1 cellular context compared by ENCODE assay signal in the genomic region with DNA sequence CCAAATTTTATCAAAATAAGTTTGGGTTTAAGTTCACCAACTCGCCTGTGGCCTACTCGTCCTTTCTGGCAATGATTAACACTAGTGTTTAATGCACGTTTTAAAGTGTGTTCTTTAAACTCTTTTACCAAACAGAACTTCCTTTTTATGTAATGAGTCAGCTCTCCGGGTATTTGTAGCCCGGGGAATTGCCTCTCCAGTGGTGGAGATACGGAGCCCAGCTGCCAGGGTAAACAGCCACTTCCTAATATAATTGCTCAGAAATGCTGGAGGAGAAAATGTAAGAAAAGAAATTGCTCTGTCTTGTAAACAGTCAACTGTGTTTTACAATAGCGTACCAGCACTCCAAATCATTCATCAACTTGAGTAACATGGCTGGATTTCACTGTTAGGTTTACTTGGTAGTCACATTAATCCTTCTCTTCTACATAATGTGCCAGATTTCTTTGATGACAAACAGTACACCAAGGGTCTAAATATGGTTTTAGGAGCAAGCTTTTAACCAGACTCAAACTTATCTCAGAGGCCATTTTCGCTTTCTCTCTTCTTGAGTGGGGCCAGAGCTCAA.
TF ChIP-seq lines count a peak whose summit lies in the region.

No MANE protein-coding gene starts in this region.

TF ChIP-seq in K562, 482 proteins besides CTCF, POLR2A, EP300 and RAD21 (continued from another document and continues in another):
- TF ChIP-seq, protein P1, sequence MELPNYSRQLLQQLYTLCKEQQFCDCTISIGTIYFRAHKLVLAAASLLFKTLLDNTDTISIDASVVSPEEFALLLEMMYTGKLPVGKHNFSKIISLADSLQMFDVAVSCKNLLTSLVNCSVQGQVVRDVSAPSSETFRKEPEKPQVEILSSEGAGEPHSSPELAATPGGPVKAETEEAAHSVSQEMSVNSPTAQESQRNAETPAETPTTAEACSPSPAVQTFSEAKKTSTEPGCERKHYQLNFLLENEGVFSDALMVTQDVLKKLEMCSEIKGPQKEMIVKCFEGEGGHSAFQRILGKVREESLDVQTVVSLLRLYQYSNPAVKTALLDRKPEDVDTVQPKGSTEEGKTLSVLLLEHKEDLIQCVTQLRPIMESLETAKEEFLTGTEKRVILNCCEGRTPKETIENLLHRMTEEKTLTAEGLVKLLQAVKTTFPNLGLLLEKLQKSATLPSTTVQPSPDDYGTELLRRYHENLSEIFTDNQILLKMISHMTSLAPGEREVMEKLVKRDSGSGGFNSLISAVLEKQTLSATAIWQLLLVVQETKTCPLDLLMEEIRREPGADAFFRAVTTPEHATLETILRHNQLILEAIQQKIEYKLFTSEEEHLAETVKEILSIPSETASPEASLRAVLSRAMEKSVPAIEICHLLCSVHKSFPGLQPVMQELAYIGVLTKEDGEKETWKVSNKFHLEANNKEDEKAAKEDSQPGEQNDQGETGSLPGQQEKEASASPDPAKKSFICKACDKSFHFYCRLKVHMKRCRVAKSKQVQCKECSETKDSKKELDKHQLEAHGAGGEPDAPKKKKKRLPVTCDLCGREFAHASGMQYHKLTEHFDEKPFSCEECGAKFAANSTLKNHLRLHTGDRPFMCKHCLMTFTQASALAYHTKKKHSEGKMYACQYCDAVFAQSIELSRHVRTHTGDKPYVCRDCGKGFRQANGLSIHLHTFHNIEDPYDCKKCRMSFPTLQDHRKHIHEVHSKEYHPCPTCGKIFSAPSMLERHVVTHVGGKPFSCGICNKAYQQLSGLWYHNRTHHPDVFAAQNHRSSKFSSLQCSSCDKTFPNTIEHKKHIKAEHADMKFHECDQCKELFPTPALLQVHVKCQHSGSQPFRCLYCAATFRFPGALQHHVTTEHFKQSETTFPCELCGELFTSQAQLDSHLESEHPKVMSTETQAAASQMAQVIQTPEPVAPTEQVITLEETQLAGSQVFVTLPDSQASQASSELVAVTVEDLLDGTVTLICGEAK (IDR thresholded peaks at IDR 0.05): no peak
- TF ChIP-seq, protein P1 (CRISPR knock-in tag; IDR thresholded peaks at IDR 0.05): no peak
- TF ChIP-seq MED1 (CRISPR knock-in tag; IDR thresholded peaks at IDR 0.05; ENCODE audit: borderline replicate concordance) (no peak), ZNF140 (CRISPR knock-in tag; IDR thresholded peaks at IDR 0.05) (no peak), ZBTB5 (IDR thresholded peaks at IDR 0.05) (no peak), BCLAF1 (IDR thresholded peaks at IDR 0.05; ENCODE audit: borderline replicate concordance in 1 of 2, control insufficient read depth in 1 of 2, low read depth in 2 of 2, low read length in 1 of 2) (no peak), TAF15 (IDR thresholded peaks at IDR 0.05; ENCODE audit: low read depth, low read length) (no peak), ZC3H8 (IDR thresholded peaks at IDR 0.05) (no peak), NFRKB (IDR thresholded peaks at IDR 0.05; ENCODE audit: low read depth) (peak; percentile 40; the same call in 1 of the 2 replicates), ZFP1 (CRISPR knock-in tag; IDR thresholded peaks at IDR 0.05) (no peak), SETDB1 (IDR thresholded peaks at IDR 0.05; ENCODE audit: low read length) (no peak), KDM2B (CRISPR knock-in tag; IDR thresholded peaks at IDR 0.05) (no peak), RUNX1 (IDR thresholded peaks at IDR 0.05; ENCODE audit: low read depth) (no peak), HDGF (IDR thresholded peaks at IDR 0.05) (no peak), ZBTB33 (CRISPR knock-in tag; IDR thresholded peaks at IDR 0.05) (no peak), ARID4B (CRISPR knock-in tag; IDR thresholded peaks at IDR 0.05) (no peak), KAT8 (IDR thresholded peaks at IDR 0.05; ENCODE audit: low read depth) (no peak), SMARCC2 (IDR thresholded peaks at IDR 0.05; ENCODE audit: low read depth) (peak; percentile 44; the same call in 1 of the 2 replicates), ZNF175 (CRISPR knock-in tag; IDR thresholded peaks at IDR 0.05; ENCODE audit: low read depth) (no peak), MIER1 (IDR thresholded peaks at IDR 0.05; ENCODE audit: low read depth) (no peak), RBM39 (optimal IDR thresholded peaks at IDR 0.05; ENCODE audit: low read depth, low read length) (no peak), HNRNPLL (IDR thresholded peaks at IDR 0.05; ENCODE audit: low read depth, low read length, poor library complexity, severe bottlenecking) (no peak), NR4A1 (CRISPR knock-in tag; IDR thresholded peaks at IDR 0.05) (no peak), NR4A1 (tag; IDR thresholded peaks at IDR 0.05) (no peak), SRSF1 (IDR thresholded peaks at IDR 0.05; ENCODE audit: low read depth, low read length) (no peak)
- TF ChIP-seq, protein P2, sequence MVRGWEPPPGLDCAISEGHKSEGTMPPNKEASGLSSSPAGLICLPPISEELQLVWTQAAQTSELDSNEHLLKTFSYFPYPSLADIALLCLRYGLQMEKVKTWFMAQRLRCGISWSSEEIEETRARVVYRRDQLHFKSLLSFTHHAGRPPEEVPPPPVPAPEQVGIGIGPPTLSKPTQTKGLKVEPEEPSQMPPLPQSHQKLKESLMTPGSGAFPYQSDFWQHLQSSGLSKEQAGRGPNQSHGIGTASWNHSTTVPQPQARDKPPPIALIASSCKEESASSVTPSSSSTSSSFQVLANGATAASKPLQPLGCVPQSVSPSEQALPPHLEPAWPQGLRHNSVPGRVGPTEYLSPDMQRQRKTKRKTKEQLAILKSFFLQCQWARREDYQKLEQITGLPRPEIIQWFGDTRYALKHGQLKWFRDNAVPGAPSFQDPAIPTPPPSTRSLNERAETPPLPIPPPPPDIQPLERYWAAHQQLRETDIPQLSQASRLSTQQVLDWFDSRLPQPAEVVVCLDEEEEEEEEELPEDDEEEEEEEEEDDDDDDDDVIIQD (CRISPR knock-in tag; IDR thresholded peaks at IDR 0.05): no peak
- TF ChIP-seq, protein P3, sequence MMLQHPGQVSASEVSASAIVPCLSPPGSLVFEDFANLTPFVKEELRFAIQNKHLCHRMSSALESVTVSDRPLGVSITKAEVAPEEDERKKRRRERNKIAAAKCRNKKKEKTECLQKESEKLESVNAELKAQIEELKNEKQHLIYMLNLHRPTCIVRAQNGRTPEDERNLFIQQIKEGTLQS (IDR thresholded peaks at IDR 0.05): peak; percentile 27; the same call in 1 of the 2 replicates
- TF ChIP-seq, protein P3 (CRISPR knock-in tag; conservative IDR thresholded peaks at IDR 0.05): no peak
- TF ChIP-seq, protein P4, sequence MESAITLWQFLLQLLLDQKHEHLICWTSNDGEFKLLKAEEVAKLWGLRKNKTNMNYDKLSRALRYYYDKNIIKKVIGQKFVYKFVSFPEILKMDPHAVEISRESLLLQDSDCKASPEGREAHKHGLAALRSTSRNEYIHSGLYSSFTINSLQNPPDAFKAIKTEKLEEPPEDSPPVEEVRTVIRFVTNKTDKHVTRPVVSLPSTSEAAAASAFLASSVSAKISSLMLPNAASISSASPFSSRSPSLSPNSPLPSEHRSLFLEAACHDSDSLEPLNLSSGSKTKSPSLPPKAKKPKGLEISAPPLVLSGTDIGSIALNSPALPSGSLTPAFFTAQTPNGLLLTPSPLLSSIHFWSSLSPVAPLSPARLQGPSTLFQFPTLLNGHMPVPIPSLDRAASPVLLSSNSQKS (CRISPR knock-in tag; IDR thresholded peaks at IDR 0.05): no peak
